ENCODE assay signal across 7 cellular contexts in the genomic region with DNA sequence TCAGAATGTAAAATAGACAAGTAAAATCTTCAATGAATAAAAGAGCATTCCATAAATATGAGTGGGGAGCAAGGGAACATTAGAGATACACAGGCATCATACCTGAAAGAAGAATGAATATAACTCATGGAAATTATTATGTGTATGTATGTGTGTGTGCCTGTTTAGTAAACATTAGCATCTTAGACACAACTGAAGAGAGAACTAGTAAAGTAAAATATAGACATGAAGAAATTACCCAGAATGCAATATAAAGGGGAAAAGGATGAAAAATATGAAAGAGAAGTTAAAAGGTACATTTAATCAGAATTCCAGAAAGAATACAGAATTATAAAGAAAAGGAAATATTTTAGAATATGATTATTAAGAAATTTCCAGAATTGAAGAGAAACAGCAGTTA.
"Had no signal": no experiment of that assay in that cellular context is flagged by ENCODE, and none has a peak within 500 bp of the region (broad histone marks: within the 10 kb centered on the region; RNA-seq: fewer than 3 reads in every experiment).

No MANE protein-coding gene starts in this region.

- DNase-seq: IMR-90, KBM-7 had no signal

- ATAC-seq: HepG2, K562 had no signal

- H3K27ac ChIP-seq: HL-60 had no signal

- H3K4me3 ChIP-seq: K562 had no signal

- H3K27me3 Mint-ChIP-seq: IgD-negative memory B cell had no signal

- H3K4me3 Mint-ChIP-seq: IgD-negative memory B cell had no signal

- FAIRE-seq: HepG2, HTR-8/SVneo, K562 had no signal

- H3K27ac Mint-ChIP-seq: IgD-negative memory B cell had no signal
